ENCODE assay signal across 8 cellular contexts in the genomic region with DNA sequence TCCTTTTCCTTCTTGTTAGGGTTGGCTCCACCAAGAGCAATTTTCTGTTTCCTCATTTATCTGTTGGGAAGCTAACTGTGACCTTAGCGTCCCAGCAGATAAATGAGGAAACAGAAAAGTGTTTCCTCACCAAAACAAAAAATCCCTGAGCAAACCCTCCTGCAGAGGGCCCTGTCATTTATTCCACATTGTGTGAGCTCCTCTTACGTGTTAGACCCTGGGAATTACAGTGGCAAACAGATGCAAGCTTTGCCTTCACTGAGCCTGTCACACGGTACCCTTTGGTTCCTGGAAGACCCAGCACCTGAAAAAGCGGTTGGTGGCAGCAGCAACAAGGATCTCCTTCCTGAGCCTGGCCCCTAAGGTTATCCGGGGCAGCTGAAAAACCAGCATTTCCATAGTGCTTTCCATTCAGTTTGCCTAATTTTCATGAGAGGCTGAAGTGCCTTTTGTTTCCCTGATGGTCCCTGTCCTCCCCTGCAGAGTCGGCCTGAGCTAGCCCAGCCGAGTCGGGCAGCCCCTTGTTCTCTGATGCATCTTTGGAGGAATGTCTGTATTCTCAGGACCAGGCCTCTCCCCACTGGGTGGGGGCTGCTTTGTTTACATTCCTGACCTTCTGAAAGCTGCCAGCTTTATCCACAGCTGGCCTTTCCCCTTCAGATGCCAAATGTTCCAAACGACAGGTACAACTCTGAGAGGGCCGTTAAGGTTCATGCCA. TPM values are rescaled to one million over a fixed set of nuclear protein-coding genes. Genes with fewer than 3 reads are reported as not detected.
DNase-seq lines count a peak whose midpoint lies in the region; ATAC-seq, FAIRE-seq and TF ChIP-seq lines count a peak whose summit lies in the region.

No MANE protein-coding gene starts in this region.

- H3K27ac ChIP-seq in cardiac muscle cell (peak overlapping the region; percentile 97), HepG2 (ENCODE audit: extremely low read length, insufficient read depth, low read length) (peak overlapping the region; percentile 76), tibial nerve (peak overlapping the region; percentile 28 to 97 (median 84))

- POLR2A ChIA-PET in HepG2 (lab: Yijun Ruan, JAX): interaction anchor here (0.7 to 2.1 kb wide), 13 partner anchors 9 to 64 kb away, joined by 3 to 17 read pairs (median 4); no protein-coding TSS in a partner anchor

- H3K27me3 ChIP-seq in cardiac muscle cell: no peaks in the 10 kb centered on the region
- H3K27me3 ChIP-seq in adipocyte (replicated peaks; ENCODE audit: control insufficient read depth, insufficient read depth, low read length): no peaks in the 10 kb centered on the region
- no peaks in the 10 kb centered on the region for H3K27me3 ChIP-seq in HepG2 (ENCODE audit: control insufficient read depth in 1 of 2, insufficient read depth in 2 of 2, low read length in 2 of 2)
- no peaks in the 10 kb centered on the region for H3K27me3 ChIP-seq in tibial nerve

- peaks cover 96% of the 10 kb centered on the region for H3K4me1 ChIP-seq in cardiac muscle cell (ENCODE audit: low read depth)
- H3K4me1 ChIP-seq in adipocyte (ENCODE audit: control insufficient read depth, insufficient read depth, low read length): peaks cover 89% of the 10 kb centered on the region
- H3K4me1 ChIP-seq in HepG2 (ENCODE audit: insufficient read depth, low read length): peaks cover 75% of the 10 kb centered on the region
- peaks cover 8 to 100% (median 91%) of the 10 kb centered on the region in 4 donors for H3K4me1 ChIP-seq in tibial nerve

- in situ Hi-C loops in HepG2 (cut with HindIII; ENCODE audit: extremely low pct_ligation_motif_present, low pct_unique_long_range_greater_than_20kb): loop anchor here (5.0 kb wide), 2 partner anchors 34 to 56 kb away; partner anchors contain the start of gene YPEL2

- peak overlapping the region; percentile 54 for H3K9ac ChIP-seq in adipocyte (ENCODE audit: low read length)
- H3K9ac ChIP-seq in HepG2 (ENCODE audit: insufficient read depth, low read depth, low read length): peak overlapping the region; percentile 58

- peaks cover 14% of the 10 kb centered on the region for H3K79me2 ChIP-seq in HepG2 (ENCODE audit: insufficient read depth, low read length)

- H3K4me3 ChIP-seq in cardiac muscle cell (peak overlapping the region; percentile 3), adipocyte (ENCODE audit: low read length) (peak overlapping the region; percentile 31), HepG2 (replicated peaks in 1 of 3; ENCODE audit: insufficient read depth in 1 of 3, low read depth in 2 of 3, low read length in 3 of 3) (peak overlapping the region; percentile 24 to 62 (median 41)), tibial nerve (no peak overlapping the region)

- no peaks in the 10 kb centered on the region for H4K20me1 ChIP-seq in HepG2 (ENCODE audit: insufficient read depth, low read length)

- no peak for ATAC-seq in Right ventricle myocardium inferior
- ATAC-seq in HepG2: peak; percentile 59
- no peak for ATAC-seq in GM18867 (IDR thresholded peaks at IDR 0.05; ENCODE audit: unreplicated experiment)
- no peak for ATAC-seq in HG03442 (IDR thresholded peaks at IDR 0.05; ENCODE audit: unreplicated experiment)

- FAIRE-seq in HepG2 (lab: Jason Lieb, UNC): no peak

- peak overlapping the region; percentile 92 for H3K4me2 ChIP-seq in HepG2 (ENCODE audit: low read depth, low read length)

- 0% methylated on average over 10 of the region's 10 CpGs for WGBS in HepG2 (ENCODE audit: low lambda C conversion rate)
- WGBS in tibial nerve, 2 donors: 27 to 33% methylated on average over 10 of the region's 10 CpGs

- CTCF ChIA-PET in HepG2 (lab: Yijun Ruan, JAX; ENCODE audit: low intra/inter-chr PET ratio, low total read pairs): interaction anchor here (1.0 kb wide), 1 partner anchor 75 kb away, joined by 4 read pairs; no protein-coding TSS in a partner anchor

- TF ChIP-seq EP300 in HepG2 (IDR thresholded peaks at IDR 0.05; ENCODE audit: low read depth in 2 of 2, low read length in 2 of 2) (0 out of 4 replicates have a peak, but pooled peaks of 1 of the 2 experiments have one; percentile 12), HepG2 (CRISPR knock-in tag; IDR thresholded peaks at IDR 0.05; ENCODE audit: borderline replicate concordance) (no peak), tibial nerve (IDR thresholded peaks at IDR 0.05) (no peak)

- DNase-seq in cardiac muscle cell (ENCODE audit: low read depth in 1 of 2, low spot score in 1 of 2): no peak
- DNase-seq in Right ventricle myocardium inferior (ENCODE audit: missing footprints): no peak
- DNase-seq in adipocyte (ENCODE audit: low read depth): no peak
- DNase-seq in HepG2 (ENCODE audit: low spot score): peak; percentile 74
- DNase-seq in tibial nerve (ENCODE audit: low spot score in 2 of 2): no peak
- DNase-seq in hippocampal formation (lab: John Stamatoyannopoulos, UW): no peak

- H3K9me3 ChIP-seq in cardiac muscle cell (ENCODE audit: low read depth) (no peaks in the 10 kb centered on the region), adipocyte (ENCODE audit: control insufficient read depth, low read length) (no peaks in the 10 kb centered on the region), HepG2 (ENCODE audit: low read length) (no peaks in the 10 kb centered on the region), tibial nerve (no peaks in the 10 kb centered on the region)

- intact Hi-C loops in Right ventricle myocardium inferior (cut with DNase I) (loop anchor here (5.0 to 10.0 kb wide), 2 partner anchors 71 to 211 kb away; partner anchors contain the start of genes PRR11 and SKA2), HepG2 (cut with micrococcal nuclease; ENCODE audit: unreplicated experiment) (loop anchor here (1.0 to 2.0 kb wide), 2 partner anchors 65 to 74 kb away; no protein-coding TSS in a partner anchor)

- TF ChIP-seq POLR2A in HepG2 (IDR thresholded peaks at IDR 0.05; ENCODE audit: insufficient read depth in 1 of 2, low read depth in 2 of 2, low read length in 2 of 2) (no peak), tibial nerve (IDR thresholded peaks at IDR 0.05) (no peak)

- TF ChIP-seq CTCF in cardiac muscle cell (IDR thresholded peaks at IDR 0.05; ENCODE audit: low read depth, low read length) (no peak), HepG2 (CRISPR knock-in tag; IDR thresholded peaks at IDR 0.05) (peak; percentile 33), tibial nerve (IDR thresholded peaks at IDR 0.05) (peak in 2 of 5 experiments; percentile 24 to 32)

- 0 out of 2 replicates have a peak, but pooled peaks have one; percentile 16 for TF ChIP-seq RAD21 in HepG2 (CRISPR knock-in tag; IDR thresholded peaks at IDR 0.05)

- BruUV-seq in HepG2 (replicated peaks; lab: Mats Ljungman, UMichigan): TSS peak; percentile 74

- H3K36me3 ChIP-seq in cardiac muscle cell (no peaks in the 10 kb centered on the region), adipocyte (ENCODE audit: control insufficient read depth, insufficient read depth, low read length, severe bottlenecking) (peaks cover 7% of the 10 kb centered on the region), HepG2 (replicated peaks in 1 of 2; ENCODE audit: control insufficient read depth in 1 of 2, insufficient read depth in 2 of 2, low read length in 2 of 2) (peaks cover 2 to 4% of the 10 kb centered on the region in 2 experiments; a peak in 3 of 5 replicates), tibial nerve (no peaks in the 10 kb centered on the region)

- no peak overlapping the region for H2AFZ ChIP-seq in HepG2 (ENCODE audit: low read length)

TF ChIP-seq in HepG2, 621 proteins besides CTCF, POLR2A, EP300 and RAD21 (continues in another document):
- TF ChIP-seq, protein P1, sequence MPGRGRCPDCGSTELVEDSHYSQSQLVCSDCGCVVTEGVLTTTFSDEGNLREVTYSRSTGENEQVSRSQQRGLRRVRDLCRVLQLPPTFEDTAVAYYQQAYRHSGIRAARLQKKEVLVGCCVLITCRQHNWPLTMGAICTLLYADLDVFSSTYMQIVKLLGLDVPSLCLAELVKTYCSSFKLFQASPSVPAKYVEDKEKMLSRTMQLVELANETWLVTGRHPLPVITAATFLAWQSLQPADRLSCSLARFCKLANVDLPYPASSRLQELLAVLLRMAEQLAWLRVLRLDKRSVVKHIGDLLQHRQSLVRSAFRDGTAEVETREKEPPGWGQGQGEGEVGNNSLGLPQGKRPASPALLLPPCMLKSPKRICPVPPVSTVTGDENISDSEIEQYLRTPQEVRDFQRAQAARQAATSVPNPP (CRISPR knock-in tag; IDR thresholded peaks at IDR 0.05): 0 out of 2 replicates have a peak, but pooled peaks have one; percentile 0

RNA-seq across cellular contexts. Expression of gene YPEL2, which starts 34.7 kb away (rescaled TPM):
- total RNA-seq in cardiac muscle cell (48.7 and 80.7 TPM in 2 replicates), Right ventricle myocardium inferior (32.7 TPM), HepG2 (2016; rRNA removed; fragmentation: Illumina TruSeq; extraction: Trizol) (7.5 and 8.5 TPM in 2 replicates), tibial nerve (10 to 100 TPM; 33.6 to 59.9 (median 48.7) TPM)
- polyA plus RNA-seq in cardiac muscle cell (79.3 and 95.5 TPM in 2 replicates), HepG2 (2011; rRNA removed) (18.2 and 21.1 TPM in 2 replicates)
- total RNA-seq in HepG2 (2016; cell fraction: cytosol; rRNA removed; fragmentation: Illumina TruSeq; extraction: Trizol; ENCODE audit: low read depth): 18.9 and 21.5 TPM in 2 replicates
- 6.7 and 7.0 TPM in 2 replicates for total RNA-seq in HepG2 (2016; cell fraction: insoluble cytoplasmic fraction; rRNA removed; fragmentation: Illumina TruSeq; extraction: Trizol)
- 5.7 and 6.1 TPM in 2 replicates for total RNA-seq in HepG2 (2016; cell fraction: membrane; rRNA removed; fragmentation: Illumina TruSeq; extraction: Trizol)
- 9.8 and 11.4 TPM in 2 replicates for total RNA-seq in HepG2 (2016; cell fraction: nucleus; rRNA removed; fragmentation: Illumina TruSeq; extraction: Trizol)
- 8.0 and 10.6 TPM in 2 replicates for polyA plus RNA-seq in HepG2 (2011; cell fraction: cytosol; rRNA removed)
- polyA plus RNA-seq in HepG2 (2011; cell fraction: nucleus; rRNA removed): 16.3 and 20.7 TPM in 2 replicates
- 11.0 TPM in 2 replicates for polyA plus RNA-seq in HepG2 (2012)
- polyA plus RNA-seq in HepG2 (2016; cell fraction: cytosol; fragmentation: Illumina TruSeq; extraction: Trizol; ENCODE audit: low read depth): 0.68 and 0.79 TPM in 2 replicates
- polyA plus RNA-seq in HepG2 (2016; cell fraction: insoluble cytoplasmic fraction; fragmentation: Illumina TruSeq; extraction: Trizol; ENCODE audit: low read depth): 5.2 and 5.6 TPM in 2 replicates
- 2.3 and 2.4 TPM in 2 replicates for polyA plus RNA-seq in HepG2 (2016; cell fraction: membrane; fragmentation: Illumina TruSeq; extraction: Trizol; ENCODE audit: low read depth)
- 12.0 and 12.1 TPM in 2 replicates for polyA plus RNA-seq in HepG2 (2016; cell fraction: nucleus; fragmentation: Illumina TruSeq; extraction: Trizol; ENCODE audit: insufficient read depth, low read depth)
- polyA minus RNA-seq in HepG2 (2011; rRNA and poly(A)+ RNA removed; ENCODE audit: low replicate concordance): 10.4 and 56.0 TPM in 2 replicates
- polyA minus RNA-seq in HepG2 (2011; cell fraction: cytosol; rRNA and poly(A)+ RNA removed): 12.7 and 15.6 TPM in 2 replicates
- polyA minus RNA-seq in HepG2 (2011; cell fraction: nucleus; rRNA and poly(A)+ RNA removed): 18.7 and 25.6 TPM in 2 replicates

Comparison
In these comparisons a context has a peak if more than half of its experiments do, and no peak if none do; other contexts are left out.
1. H3K4me3 ChIP-seq: peak in cardiac muscle cell (single experiment), adipocyte (single experiment) and HepG2 (3 of 3); none in tibial nerve (0 of 4).
2. Peak in every context shown above with its lines, with median percentiles within 50 percentile points of each other: H3K27ac ChIP-seq.